Comparison of ENCODE assay signal across 5 cellular contexts in the genomic region with DNA sequence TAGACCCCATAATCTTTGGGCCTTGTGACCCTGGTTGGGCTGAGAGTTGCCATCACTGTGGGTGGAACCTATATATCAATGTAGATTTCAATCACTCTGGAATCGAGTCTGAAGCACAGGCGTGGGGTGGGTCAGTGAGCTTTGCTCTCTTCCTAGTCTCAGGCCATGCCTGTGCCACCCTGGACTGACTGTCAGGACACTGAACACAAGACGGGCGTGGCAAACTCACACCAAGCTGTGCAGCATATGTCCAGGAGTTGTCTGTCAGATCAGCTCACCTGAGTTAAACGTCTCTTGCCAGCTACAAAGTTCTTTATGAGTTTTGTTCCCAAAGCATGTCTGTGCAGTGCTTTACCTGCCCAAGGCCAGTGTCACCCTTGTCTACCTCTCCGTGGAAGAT. TPM values are rescaled to one million over a fixed set of nuclear protein-coding genes. Genes with fewer than 3 reads are reported as not detected.
"Had no signal": no experiment of that assay in that cellular context is flagged by ENCODE, and none has a peak within 500 bp of the region (broad histone marks: within the 10 kb centered on the region; RNA-seq: fewer than 3 reads in every experiment).

No MANE protein-coding gene starts in this region.

- H3K4me2 ChIP-seq: GM23338 had no signal

- H3K4me3 ChIP-seq: GM23338 had no signal

- ATAC-seq: GM23338 had no signal

- H2AFZ ChIP-seq: GM23338 had no signal

- DNase-seq: H9, HCEC 1CT, IMR-90 had no signal

RNA-seq across cellular contexts. Expression of a gene that starts 30.9 kb away (rescaled TPM):
- total RNA-seq: HT-29 had no signal
